In the genomic region with DNA sequence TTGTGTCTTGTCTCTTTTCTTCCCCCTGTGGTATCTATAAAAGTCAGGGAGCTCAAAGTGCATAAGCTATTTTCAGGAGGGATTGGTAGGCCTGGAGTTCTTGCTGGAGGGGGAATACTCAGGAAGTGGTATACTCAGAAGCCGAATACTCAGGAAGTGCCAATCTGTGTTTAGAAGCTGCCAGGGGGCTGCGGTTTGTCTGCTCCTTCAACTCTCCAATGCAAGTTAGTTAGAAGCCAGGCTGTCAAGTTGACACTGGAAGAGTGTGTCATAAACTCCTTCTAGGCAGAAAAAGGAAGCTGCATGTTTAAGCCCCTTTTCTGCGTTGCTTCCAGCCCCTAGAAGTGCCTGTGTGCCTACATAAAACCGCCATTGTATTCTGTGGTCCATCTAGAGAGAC, we compare ENCODE assay signal across 2 cellular contexts.
TF ChIP-seq lines count a peak whose summit lies in the region.

No MANE protein-coding gene starts in this region.

TF ChIP-seq in GM23338, 12 proteins besides CTCF, POLR2A, EP300 and RAD21 (continues in another document):
- TF ChIP-seq, protein P1, sequence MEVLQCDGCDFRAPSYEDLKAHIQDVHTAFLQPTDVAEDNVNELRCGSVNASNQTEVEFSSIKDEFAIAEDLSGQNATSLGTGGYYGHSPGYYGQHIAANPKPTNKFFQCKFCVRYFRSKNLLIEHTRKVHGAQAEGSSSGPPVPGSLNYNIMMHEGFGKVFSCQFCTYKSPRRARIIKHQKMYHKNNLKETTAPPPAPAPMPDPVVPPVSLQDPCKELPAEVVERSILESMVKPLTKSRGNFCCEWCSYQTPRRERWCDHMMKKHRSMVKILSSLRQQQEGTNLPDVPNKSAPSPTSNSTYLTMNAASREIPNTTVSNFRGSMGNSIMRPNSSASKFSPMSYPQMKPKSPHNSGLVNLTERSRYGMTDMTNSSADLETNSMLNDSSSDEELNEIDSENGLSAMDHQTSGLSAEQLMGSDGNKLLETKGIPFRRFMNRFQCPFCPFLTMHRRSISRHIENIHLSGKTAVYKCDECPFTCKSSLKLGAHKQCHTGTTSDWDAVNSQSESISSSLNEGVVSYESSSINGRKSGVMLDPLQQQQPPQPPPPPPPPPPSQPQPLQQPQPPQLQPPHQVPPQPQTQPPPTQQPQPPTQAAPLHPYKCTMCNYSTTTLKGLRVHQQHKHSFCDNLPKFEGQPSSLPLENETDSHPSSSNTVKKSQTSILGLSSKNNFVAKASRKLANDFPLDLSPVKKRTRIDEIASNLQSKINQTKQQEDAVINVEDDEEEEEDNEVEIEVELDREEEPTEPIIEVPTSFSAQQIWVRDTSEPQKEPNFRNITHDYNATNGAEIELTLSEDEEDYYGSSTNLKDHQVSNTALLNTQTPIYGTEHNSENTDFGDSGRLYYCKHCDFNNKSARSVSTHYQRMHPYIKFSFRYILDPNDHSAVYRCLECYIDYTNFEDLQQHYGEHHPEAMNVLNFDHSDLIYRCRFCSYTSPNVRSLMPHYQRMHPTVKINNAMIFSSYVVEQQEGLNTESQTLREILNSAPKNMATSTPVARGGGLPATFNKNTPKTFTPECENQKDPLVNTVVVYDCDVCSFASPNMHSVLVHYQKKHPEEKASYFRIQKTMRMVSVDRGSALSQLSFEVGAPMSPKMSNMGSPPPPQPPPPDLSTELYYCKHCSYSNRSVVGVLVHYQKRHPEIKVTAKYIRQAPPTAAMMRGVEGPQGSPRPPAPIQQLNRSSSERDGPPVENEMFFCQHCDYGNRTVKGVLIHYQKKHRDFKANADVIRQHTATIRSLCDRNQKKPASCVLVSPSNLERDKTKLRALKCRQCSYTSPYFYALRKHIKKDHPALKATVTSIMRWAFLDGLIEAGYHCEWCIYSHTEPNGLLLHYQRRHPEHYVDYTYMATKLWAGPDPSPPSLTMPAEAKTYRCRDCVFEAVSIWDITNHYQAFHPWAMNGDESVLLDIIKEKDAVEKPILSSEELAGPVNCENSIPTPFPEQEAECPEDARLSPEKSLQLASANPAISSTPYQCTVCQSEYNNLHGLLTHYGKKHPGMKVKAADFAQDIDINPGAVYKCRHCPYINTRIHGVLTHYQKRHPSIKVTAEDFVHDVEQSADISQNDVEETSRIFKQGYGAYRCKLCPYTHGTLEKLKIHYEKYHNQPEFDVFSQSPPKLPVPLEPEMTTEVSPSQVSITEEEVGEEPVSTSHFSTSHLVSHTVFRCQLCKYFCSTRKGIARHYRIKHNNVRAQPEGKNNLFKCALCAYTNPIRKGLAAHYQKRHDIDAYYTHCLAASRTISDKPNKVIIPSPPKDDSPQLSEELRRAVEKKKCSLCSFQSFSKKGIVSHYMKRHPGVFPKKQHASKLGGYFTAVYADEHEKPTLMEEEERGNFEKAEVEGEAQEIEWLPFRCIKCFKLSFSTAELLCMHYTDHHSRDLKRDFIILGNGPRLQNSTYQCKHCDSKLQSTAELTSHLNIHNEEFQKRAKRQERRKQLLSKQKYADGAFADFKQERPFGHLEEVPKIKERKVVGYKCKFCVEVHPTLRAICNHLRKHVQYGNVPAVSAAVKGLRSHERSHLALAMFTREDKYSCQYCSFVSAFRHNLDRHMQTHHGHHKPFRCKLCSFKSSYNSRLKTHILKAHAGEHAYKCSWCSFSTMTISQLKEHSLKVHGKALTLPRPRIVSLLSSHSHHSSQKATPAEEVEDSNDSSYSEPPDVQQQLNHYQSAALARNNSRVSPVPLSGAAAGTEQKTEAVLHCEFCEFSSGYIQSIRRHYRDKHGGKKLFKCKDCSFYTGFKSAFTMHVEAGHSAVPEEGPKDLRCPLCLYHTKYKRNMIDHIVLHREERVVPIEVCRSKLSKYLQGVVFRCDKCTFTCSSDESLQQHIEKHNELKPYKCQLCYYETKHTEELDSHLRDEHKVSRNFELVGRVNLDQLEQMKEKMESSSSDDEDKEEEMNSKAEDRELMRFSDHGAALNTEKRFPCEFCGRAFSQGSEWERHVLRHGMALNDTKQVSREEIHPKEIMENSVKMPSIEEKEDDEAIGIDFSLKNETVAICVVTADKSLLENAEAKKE (CRISPR knock-in tag; IDR thresholded peaks at IDR 0.05): no peak
- TF ChIP-seq POLR2AphosphoS5 (IDR thresholded peaks at IDR 0.05; ENCODE audit: low read depth) (no peak), JUNB (IDR thresholded peaks at IDR 0.05; ENCODE audit: unreplicated experiment) (no peak), STAT1 (IDR thresholded peaks at IDR 0.05; ENCODE audit: unreplicated experiment) (no peak), EZH2phosphoT487 (IDR thresholded peaks at IDR 0.05; ENCODE audit: unreplicated experiment) (no peak), ZNF331 (CRISPR knock-in tag; IDR thresholded peaks at IDR 0.05; ENCODE audit: low read depth) (no peak), NANOG (IDR thresholded peaks at IDR 0.05; ENCODE audit: borderline replicate concordance) (no peak), EZH2 (IDR thresholded peaks at IDR 0.05; ENCODE audit: low read depth, unreplicated experiment) (no peak)
- TF ChIP-seq, protein P2, sequence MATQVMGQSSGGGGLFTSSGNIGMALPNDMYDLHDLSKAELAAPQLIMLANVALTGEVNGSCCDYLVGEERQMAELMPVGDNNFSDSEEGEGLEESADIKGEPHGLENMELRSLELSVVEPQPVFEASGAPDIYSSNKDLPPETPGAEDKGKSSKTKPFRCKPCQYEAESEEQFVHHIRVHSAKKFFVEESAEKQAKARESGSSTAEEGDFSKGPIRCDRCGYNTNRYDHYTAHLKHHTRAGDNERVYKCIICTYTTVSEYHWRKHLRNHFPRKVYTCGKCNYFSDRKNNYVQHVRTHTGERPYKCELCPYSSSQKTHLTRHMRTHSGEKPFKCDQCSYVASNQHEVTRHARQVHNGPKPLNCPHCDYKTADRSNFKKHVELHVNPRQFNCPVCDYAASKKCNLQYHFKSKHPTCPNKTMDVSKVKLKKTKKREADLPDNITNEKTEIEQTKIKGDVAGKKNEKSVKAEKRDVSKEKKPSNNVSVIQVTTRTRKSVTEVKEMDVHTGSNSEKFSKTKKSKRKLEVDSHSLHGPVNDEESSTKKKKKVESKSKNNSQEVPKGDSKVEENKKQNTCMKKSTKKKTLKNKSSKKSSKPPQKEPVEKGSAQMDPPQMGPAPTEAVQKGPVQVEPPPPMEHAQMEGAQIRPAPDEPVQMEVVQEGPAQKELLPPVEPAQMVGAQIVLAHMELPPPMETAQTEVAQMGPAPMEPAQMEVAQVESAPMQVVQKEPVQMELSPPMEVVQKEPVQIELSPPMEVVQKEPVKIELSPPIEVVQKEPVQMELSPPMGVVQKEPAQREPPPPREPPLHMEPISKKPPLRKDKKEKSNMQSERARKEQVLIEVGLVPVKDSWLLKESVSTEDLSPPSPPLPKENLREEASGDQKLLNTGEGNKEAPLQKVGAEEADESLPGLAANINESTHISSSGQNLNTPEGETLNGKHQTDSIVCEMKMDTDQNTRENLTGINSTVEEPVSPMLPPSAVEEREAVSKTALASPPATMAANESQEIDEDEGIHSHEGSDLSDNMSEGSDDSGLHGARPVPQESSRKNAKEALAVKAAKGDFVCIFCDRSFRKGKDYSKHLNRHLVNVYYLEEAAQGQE (IDR thresholded peaks at IDR 0.05; ENCODE audit: unreplicated experiment): no peak
- TF ChIP-seq, protein P3, sequence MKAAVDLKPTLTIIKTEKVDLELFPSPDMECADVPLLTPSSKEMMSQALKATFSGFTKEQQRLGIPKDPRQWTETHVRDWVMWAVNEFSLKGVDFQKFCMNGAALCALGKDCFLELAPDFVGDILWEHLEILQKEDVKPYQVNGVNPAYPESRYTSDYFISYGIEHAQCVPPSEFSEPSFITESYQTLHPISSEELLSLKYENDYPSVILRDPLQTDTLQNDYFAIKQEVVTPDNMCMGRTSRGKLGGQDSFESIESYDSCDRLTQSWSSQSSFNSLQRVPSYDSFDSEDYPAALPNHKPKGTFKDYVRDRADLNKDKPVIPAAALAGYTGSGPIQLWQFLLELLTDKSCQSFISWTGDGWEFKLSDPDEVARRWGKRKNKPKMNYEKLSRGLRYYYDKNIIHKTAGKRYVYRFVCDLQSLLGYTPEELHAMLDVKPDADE (IDR thresholded peaks at IDR 0.05): no peak

TF ChIP-seq in WTC11, 78 proteins besides CTCF, POLR2A, EP300 and RAD21 (continued from another document and continues in another):
- TF ChIP-seq, protein P4, sequence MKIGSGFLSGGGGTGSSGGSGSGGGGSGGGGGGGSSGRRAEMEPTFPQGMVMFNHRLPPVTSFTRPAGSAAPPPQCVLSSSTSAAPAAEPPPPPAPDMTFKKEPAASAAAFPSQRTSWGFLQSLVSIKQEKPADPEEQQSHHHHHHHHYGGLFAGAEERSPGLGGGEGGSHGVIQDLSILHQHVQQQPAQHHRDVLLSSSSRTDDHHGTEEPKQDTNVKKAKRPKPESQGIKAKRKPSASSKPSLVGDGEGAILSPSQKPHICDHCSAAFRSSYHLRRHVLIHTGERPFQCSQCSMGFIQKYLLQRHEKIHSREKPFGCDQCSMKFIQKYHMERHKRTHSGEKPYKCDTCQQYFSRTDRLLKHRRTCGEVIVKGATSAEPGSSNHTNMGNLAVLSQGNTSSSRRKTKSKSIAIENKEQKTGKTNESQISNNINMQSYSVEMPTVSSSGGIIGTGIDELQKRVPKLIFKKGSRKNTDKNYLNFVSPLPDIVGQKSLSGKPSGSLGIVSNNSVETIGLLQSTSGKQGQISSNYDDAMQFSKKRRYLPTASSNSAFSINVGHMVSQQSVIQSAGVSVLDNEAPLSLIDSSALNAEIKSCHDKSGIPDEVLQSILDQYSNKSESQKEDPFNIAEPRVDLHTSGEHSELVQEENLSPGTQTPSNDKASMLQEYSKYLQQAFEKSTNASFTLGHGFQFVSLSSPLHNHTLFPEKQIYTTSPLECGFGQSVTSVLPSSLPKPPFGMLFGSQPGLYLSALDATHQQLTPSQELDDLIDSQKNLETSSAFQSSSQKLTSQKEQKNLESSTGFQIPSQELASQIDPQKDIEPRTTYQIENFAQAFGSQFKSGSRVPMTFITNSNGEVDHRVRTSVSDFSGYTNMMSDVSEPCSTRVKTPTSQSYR (CRISPR knock-in tag; IDR thresholded peaks at IDR 0.05): no peak
- TF ChIP-seq GTF2I (CRISPR knock-in tag; conservative IDR thresholded peaks at IDR 0.05) (no peak), CREB1 (CRISPR knock-in tag; IDR thresholded peaks at IDR 0.05) (no peak), ELF4 (CRISPR knock-in tag; IDR thresholded peaks at IDR 0.05; ENCODE audit: low read depth) (no peak), TP53 (CRISPR knock-in tag; IDR thresholded peaks at IDR 0.05) (no peak), CREM (CRISPR knock-in tag; IDR thresholded peaks at IDR 0.05) (no peak), FOXJ3 (CRISPR knock-in tag; IDR thresholded peaks at IDR 0.05; ENCODE audit: borderline replicate concordance) (no peak), ZNF423 (CRISPR knock-in tag; IDR thresholded peaks at IDR 0.05) (no peak)
- TF ChIP-seq, protein P5, sequence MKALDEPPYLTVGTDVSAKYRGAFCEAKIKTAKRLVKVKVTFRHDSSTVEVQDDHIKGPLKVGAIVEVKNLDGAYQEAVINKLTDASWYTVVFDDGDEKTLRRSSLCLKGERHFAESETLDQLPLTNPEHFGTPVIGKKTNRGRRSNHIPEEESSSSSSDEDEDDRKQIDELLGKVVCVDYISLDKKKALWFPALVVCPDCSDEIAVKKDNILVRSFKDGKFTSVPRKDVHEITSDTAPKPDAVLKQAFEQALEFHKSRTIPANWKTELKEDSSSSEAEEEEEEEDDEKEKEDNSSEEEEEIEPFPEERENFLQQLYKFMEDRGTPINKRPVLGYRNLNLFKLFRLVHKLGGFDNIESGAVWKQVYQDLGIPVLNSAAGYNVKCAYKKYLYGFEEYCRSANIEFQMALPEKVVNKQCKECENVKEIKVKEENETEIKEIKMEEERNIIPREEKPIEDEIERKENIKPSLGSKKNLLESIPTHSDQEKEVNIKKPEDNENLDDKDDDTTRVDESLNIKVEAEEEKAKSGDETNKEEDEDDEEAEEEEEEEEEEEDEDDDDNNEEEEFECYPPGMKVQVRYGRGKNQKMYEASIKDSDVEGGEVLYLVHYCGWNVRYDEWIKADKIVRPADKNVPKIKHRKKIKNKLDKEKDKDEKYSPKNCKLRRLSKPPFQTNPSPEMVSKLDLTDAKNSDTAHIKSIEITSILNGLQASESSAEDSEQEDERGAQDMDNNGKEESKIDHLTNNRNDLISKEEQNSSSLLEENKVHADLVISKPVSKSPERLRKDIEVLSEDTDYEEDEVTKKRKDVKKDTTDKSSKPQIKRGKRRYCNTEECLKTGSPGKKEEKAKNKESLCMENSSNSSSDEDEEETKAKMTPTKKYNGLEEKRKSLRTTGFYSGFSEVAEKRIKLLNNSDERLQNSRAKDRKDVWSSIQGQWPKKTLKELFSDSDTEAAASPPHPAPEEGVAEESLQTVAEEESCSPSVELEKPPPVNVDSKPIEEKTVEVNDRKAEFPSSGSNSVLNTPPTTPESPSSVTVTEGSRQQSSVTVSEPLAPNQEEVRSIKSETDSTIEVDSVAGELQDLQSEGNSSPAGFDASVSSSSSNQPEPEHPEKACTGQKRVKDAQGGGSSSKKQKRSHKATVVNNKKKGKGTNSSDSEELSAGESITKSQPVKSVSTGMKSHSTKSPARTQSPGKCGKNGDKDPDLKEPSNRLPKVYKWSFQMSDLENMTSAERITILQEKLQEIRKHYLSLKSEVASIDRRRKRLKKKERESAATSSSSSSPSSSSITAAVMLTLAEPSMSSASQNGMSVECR (CRISPR knock-in tag; IDR thresholded peaks at IDR 0.05; ENCODE audit: borderline replicate concordance): no peak
- TF ChIP-seq, protein P6, sequence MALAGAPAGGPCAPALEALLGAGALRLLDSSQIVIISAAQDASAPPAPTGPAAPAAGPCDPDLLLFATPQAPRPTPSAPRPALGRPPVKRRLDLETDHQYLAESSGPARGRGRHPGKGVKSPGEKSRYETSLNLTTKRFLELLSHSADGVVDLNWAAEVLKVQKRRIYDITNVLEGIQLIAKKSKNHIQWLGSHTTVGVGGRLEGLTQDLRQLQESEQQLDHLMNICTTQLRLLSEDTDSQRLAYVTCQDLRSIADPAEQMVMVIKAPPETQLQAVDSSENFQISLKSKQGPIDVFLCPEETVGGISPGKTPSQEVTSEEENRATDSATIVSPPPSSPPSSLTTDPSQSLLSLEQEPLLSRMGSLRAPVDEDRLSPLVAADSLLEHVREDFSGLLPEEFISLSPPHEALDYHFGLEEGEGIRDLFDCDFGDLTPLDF (CRISPR knock-in tag; IDR thresholded peaks at IDR 0.05): no peak
- TF ChIP-seq, protein P7, sequence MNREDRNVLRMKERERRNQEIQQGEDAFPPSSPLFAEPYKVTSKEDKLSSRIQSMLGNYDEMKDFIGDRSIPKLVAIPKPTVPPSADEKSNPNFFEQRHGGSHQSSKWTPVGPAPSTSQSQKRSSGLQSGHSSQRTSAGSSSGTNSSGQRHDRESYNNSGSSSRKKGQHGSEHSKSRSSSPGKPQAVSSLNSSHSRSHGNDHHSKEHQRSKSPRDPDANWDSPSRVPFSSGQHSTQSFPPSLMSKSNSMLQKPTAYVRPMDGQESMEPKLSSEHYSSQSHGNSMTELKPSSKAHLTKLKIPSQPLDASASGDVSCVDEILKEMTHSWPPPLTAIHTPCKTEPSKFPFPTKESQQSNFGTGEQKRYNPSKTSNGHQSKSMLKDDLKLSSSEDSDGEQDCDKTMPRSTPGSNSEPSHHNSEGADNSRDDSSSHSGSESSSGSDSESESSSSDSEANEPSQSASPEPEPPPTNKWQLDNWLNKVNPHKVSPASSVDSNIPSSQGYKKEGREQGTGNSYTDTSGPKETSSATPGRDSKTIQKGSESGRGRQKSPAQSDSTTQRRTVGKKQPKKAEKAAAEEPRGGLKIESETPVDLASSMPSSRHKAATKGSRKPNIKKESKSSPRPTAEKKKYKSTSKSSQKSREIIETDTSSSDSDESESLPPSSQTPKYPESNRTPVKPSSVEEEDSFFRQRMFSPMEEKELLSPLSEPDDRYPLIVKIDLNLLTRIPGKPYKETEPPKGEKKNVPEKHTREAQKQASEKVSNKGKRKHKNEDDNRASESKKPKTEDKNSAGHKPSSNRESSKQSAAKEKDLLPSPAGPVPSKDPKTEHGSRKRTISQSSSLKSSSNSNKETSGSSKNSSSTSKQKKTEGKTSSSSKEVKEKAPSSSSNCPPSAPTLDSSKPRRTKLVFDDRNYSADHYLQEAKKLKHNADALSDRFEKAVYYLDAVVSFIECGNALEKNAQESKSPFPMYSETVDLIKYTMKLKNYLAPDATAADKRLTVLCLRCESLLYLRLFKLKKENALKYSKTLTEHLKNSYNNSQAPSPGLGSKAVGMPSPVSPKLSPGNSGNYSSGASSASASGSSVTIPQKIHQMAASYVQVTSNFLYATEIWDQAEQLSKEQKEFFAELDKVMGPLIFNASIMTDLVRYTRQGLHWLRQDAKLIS (CRISPR knock-in tag; IDR thresholded peaks at IDR 0.05; ENCODE audit: borderline replicate concordance): no peak
